Comparison of ENCODE assay signal across 14 cellular contexts in the genomic region with DNA sequence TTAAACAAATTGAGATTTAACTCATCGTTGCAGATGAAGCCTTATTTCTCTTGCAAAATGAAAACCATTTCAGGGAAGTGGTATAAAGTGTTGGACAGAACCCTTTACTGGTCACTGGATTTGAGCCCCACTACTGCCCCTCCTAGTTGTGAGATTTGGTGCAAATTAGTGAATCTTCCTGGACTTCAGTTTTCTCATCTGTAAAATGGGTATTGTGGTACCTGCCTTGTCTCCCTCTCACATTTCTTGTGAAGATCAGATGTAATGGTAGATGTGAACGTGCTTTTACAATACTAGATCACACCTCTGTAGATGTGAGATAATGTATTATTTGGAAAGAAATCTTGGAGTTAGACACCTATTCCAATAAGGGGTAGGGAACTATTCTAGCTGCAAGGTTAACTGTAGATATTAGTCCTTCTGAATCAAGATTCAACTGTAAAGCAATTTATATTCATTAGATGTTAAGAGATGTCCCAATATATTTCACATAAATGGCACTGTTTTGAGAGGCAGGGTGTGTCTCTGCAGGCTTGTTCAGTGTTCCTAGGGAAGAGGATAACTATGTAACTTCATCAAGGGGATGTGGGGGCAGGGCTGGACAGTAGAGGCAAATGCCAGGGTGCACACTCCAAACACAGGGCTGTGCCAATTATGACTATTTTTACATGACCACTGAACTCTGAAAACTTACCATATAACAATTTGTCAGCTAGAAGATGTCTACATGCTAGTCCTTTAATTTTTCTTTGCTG.
DNase-seq lines count a peak whose midpoint lies in the region; ATAC-seq, FAIRE-seq and TF ChIP-seq lines count a peak whose summit lies in the region.
"Had no signal": no experiment of that assay in that cellular context is flagged by ENCODE, and none has a peak within 500 bp of the region (broad histone marks: within the 10 kb centered on the region; RNA-seq: fewer than 3 reads in every experiment).

No MANE protein-coding gene starts in this region.

- H4K20me1 ChIP-seq in OCI-LY3 (ENCODE audit: insufficient read depth, low read length): no peaks in the 10 kb centered on the region
- no peaks in the 10 kb centered on the region for H4K20me1 ChIP-seq in neural progenitor cell (ENCODE audit: low read depth)

- TF ChIP-seq POLR2A in A549 (IDR thresholded peaks at IDR 0.05; ENCODE audit: low read length) (no peak), esophagus muscularis mucosa (IDR thresholded peaks at IDR 0.05; ENCODE audit: low read depth) (no peak)

- FAIRE-seq in A549 (lab: Jason Lieb, UNC): no peak
- FAIRE-seq: endometrium had no signal

- no peak for TF ChIP-seq RAD21 in A549 (conservative IDR thresholded peaks at IDR 0.05 in 1 of 2, IDR thresholded peaks at IDR 0.05 in 1 of 2)

- ATAC-seq in A549 (no peak), lower lobe of right lung (no peak)

- POLR2A ChIA-PET in A549 (lab: Yijun Ruan, JAX): no interaction called here

- no peak for DNase-seq in A549 (ENCODE audit: low read depth in 1 of 2, low spot score in 1 of 2)
- DNase-seq in esophagus muscularis mucosa (ENCODE audit: extremely low spot score): peak; percentile 64
- DNase-seq in neural progenitor cell (ENCODE audit: low spot score): no peak
- DNase-seq in NCI-H187 (lab: John Stamatoyannopoulos, UW): no peak
- DNase-seq in H7: no peak
- no peak for DNase-seq in lower lobe of right lung
- DNase-seq in SIG-M5 (lab: John Stamatoyannopoulos, UW): no peak
- DNase-seq: activated CD4-positive, CD25-positive, alpha-beta regulatory T cell treated with anti-CD3 and anti-CD28 coated beads, Interleukin-2, amount 50 U/mL, for 72 hours; activated T-cell treated with anti-CD3 and anti-CD28 coated beads, Interleukin-2, amount 50 U/mL, for 48 hours; DMS153; MV-4-11; NCI-H526 had no signal

- H3K4me3 ChIP-seq in A549 (0 out of 3 replicates have a peak overlapping the region, but pooled peaks have one; percentile 1), OCI-LY3 (ENCODE audit: low read length) (no peak overlapping the region), esophagus muscularis mucosa (peak overlapping the region; percentile 27 to 53 (median 32)), neural progenitor cell (no peak overlapping the region), H7 (ENCODE audit: insufficient read depth, low read depth, low read length) (no peak overlapping the region), lower lobe of right lung (no peak overlapping the region)

- 67% methylated on average over 2 of the region's 2 CpGs for WGBS in A549 (ENCODE audit: missing lambda C conversion rate)
- WGBS in esophagus muscularis mucosa: 40% methylated on average over 2 of the region's 2 CpGs

- H3K4me3 Mint-ChIP-seq in neural progenitor cell: no peak overlapping the region

- TF ChIP-seq CTCF in A549 (IDR thresholded peaks at IDR 0.05) (no peak), OCI-LY3 (IDR thresholded peaks at IDR 0.05; ENCODE audit: low read depth, low read length) (no peak), esophagus muscularis mucosa (IDR thresholded peaks at IDR 0.05) (no peak), neural progenitor cell (IDR thresholded peaks at IDR 0.05) (no peak), lower lobe of right lung (IDR thresholded peaks at IDR 0.05) (no peak)

- H3K9me3 ChIP-seq in A549: no peaks in the 10 kb centered on the region
- no peaks in the 10 kb centered on the region for H3K9me3 ChIP-seq in OCI-LY3 (ENCODE audit: insufficient read depth, low read length)
- no peaks in the 10 kb centered on the region for H3K9me3 ChIP-seq in esophagus muscularis mucosa
- no peaks in the 10 kb centered on the region for H3K9me3 ChIP-seq in neural progenitor cell (ENCODE audit: low read depth)
- H3K9me3 ChIP-seq in lower lobe of right lung: no peaks in the 10 kb centered on the region

- H3K9me3 Mint-ChIP-seq in neural progenitor cell: peaks cover 5% of the 10 kb centered on the region

- H3F3A ChIP-seq in neural progenitor cell (ENCODE audit: low read depth): no peaks in the 10 kb centered on the region

- H3K36me3 ChIP-seq in OCI-LY3 (replicated peaks; ENCODE audit: low read depth, low read length): no peaks in the 10 kb centered on the region
- no peaks in the 10 kb centered on the region for H3K36me3 ChIP-seq in esophagus muscularis mucosa
- H3K36me3 ChIP-seq in neural progenitor cell: no peaks in the 10 kb centered on the region
- H3K36me3 ChIP-seq in H7 (replicated peaks; ENCODE audit: control insufficient read depth, insufficient read depth, low read length): no peaks in the 10 kb centered on the region
- H3K36me3 ChIP-seq in lower lobe of right lung: no peaks in the 10 kb centered on the region

- peaks cover 6% of the 10 kb centered on the region; the same call in 1 of the 2 replicates for H3K27me3 ChIP-seq in OCI-LY3 (ENCODE audit: low read depth, low read length)
- H3K27me3 ChIP-seq in esophagus muscularis mucosa: no peaks in the 10 kb centered on the region
- no peaks in the 10 kb centered on the region for H3K27me3 ChIP-seq in neural progenitor cell
- no peaks in the 10 kb centered on the region for H3K27me3 ChIP-seq in H7 (ENCODE audit: control insufficient read depth, insufficient read depth, low read length)
- no peaks in the 10 kb centered on the region for H3K27me3 ChIP-seq in lower lobe of right lung (ENCODE audit: low read depth)

- H3K4me1 Mint-ChIP-seq in neural progenitor cell: peaks cover 48% of the 10 kb centered on the region

- H3K27ac ChIP-seq in A549 (no peak overlapping the region), OCI-LY3 (ENCODE audit: low read length) (no peak overlapping the region), esophagus muscularis mucosa (replicated peaks in 1 of 4) (peak overlapping the region; percentile 20 to 44 (median 32)), neural progenitor cell (no peak overlapping the region), lower lobe of right lung (no peak overlapping the region)

- CTCF ChIA-PET in A549 (lab: Yijun Ruan, JAX): no interaction called here

- TF ChIP-seq EP300 in A549 (IDR thresholded peaks at IDR 0.05) (no peak), esophagus muscularis mucosa (IDR thresholded peaks at IDR 0.05) (no peak)

- peak overlapping the region; percentile 32 for H3K27ac Mint-ChIP-seq in neural progenitor cell

- H3K4me1 ChIP-seq in A549 (peaks cover 39% of the 10 kb centered on the region), OCI-LY3 (ENCODE audit: low read length) (0 out of 2 replicates have a peak, but pooled peaks cover 4% of the 10 kb centered on the region), esophagus muscularis mucosa (peaks cover 10 to 36% (median 30%) of the 10 kb centered on the region in 4 donors), neural progenitor cell (peaks cover 12% of the 10 kb centered on the region), lower lobe of right lung (no peaks in the 10 kb centered on the region)

- H3K4me2 ChIP-seq in A549 (peak overlapping the region; percentile 42), OCI-LY3 (ENCODE audit: low read length) (peak overlapping the region; percentile 8; the same call in 1 of the 2 replicates), neural progenitor cell (no peak overlapping the region)

- no peak overlapping the region for H2AFZ ChIP-seq in OCI-LY3 (ENCODE audit: low read depth, low read length)
- no peak overlapping the region for H2AFZ ChIP-seq in neural progenitor cell (replicated peaks)

- intact Hi-C loops in esophagus muscularis mucosa (cut with DNase I): no loop called here
- intact Hi-C loops in lower lobe of right lung (cut with DNase I): no loop called here

- no peaks in the 10 kb centered on the region for H3K36me3 Mint-ChIP-seq in neural progenitor cell

- no peak overlapping the region for H3K9ac ChIP-seq in OCI-LY3 (ENCODE audit: low read length)
- H3K9ac ChIP-seq in neural progenitor cell: no peak overlapping the region

- H3K79me2 ChIP-seq in OCI-LY3 (ENCODE audit: low read length) (no peaks in the 10 kb centered on the region), neural progenitor cell (ENCODE audit: low read depth) (no peaks in the 10 kb centered on the region)

- H3K27me3 Mint-ChIP-seq in neural progenitor cell (ENCODE audit: insufficient read depth, low read depth): peaks cover 4% of the 10 kb centered on the region

TF ChIP-seq in A549, 52 proteins besides CTCF, POLR2A, EP300 and RAD21:
- TF ChIP-seq HDAC2 (IDR thresholded peaks at IDR 0.05) (peak; percentile 55; the same call in 1 of the 2 replicates), KDM1A (IDR thresholded peaks at IDR 0.05; ENCODE audit: low read depth) (no peak)

Comparison
In these comparisons a context has a peak if more than half of its experiments do, and no peak if none do; other contexts are left out.
1. H3K27ac ChIP-seq: peak in esophagus muscularis mucosa (4 of 4); none in A549 (0 of 2), OCI-LY3 (single experiment), neural progenitor cell (single experiment) and lower lobe of right lung (single experiment).
2. H3K4me3 ChIP-seq: peak in A549 (single experiment) and esophagus muscularis mucosa (4 of 4); none in OCI-LY3 (single experiment), neural progenitor cell (single experiment), H7 (single experiment) and lower lobe of right lung (single experiment).